9 cellular contexts compared by ENCODE assay signal in genomic region chr9:35001803-35002502, GRCh38. TPM values are rescaled to one million over a fixed set of nuclear protein-coding genes. Genes with fewer than 3 reads are reported as not detected.
A peak's percentile ranks its signal among the peaks of the same experiment; 100 is the strongest.
DNase-seq lines count a peak whose midpoint lies in the region; FAIRE-seq and TF ChIP-seq lines count a peak whose summit lies in the region.
"Had no signal": no experiment of that assay in that cellular context is flagged by ENCODE, and none has a peak within 500 bp of the region (broad histone marks: within the 10 kb centered on the region; RNA-seq: fewer than 3 reads in every experiment).

No MANE protein-coding gene starts in this region.

- peak; percentile 25 for DNase-seq in EH (ENCODE audit: low read depth)
- DNase-seq in GM20000 (ENCODE audit: low spot score): peak; percentile 23
- no peak for DNase-seq in activated T-helper 1 cell treated with anti-CD3 and anti-CD28 coated beads, Interleukin-12 subunit alpha, Interleukin-12 subunit beta, Interleukin-2, Interleukin-4 antibody, amounts not matched to agents 30 ng/mL and 10 ng/mL and 1 ng/mL, durations not matched to agents 14 hours and 24 hours and 36 hours (ENCODE audit: low spot score)
- peak; percentile 91 for DNase-seq in kidney tubule cell (ENCODE audit: low spot score)
- DNase-seq in HTR-8/SVneo (ENCODE audit: insufficient read length, low spot score): no peak
- no peak for DNase-seq in GOT3 (lab: John Stamatoyannopoulos, UW)
- DNase-seq in AML-193 (lab: John Stamatoyannopoulos, UW): no peak
- DNase-seq: aorta, occipital lobe had no signal

- H3K36me3 Mint-ChIP-seq in activated T-helper 1 cell treated with anti-CD3 and anti-CD28 coated beads, Interleukin-12 subunit alpha, Interleukin-12 subunit beta, Interleukin-2, Interleukin-4 antibody, amounts not matched to agents 30 ng/mL and 10 ng/mL and 1 ng/mL, durations not matched to agents 14 hours and 24 hours and 36 hours (ENCODE audit: low read depth): peaks cover 12% of the 10 kb centered on the region

- no peaks in the 10 kb centered on the region for H3K27me3 Mint-ChIP-seq in activated T-helper 1 cell treated with anti-CD3 and anti-CD28 coated beads, Interleukin-12 subunit alpha, Interleukin-12 subunit beta, Interleukin-2, Interleukin-4 antibody, amounts not matched to agents 30 ng/mL and 10 ng/mL and 1 ng/mL, durations not matched to agents 14 hours and 24 hours and 36 hours (ENCODE audit: insufficient read depth)

- H3K9me3 Mint-ChIP-seq in activated T-helper 1 cell treated with anti-CD3 and anti-CD28 coated beads, Interleukin-12 subunit alpha, Interleukin-12 subunit beta, Interleukin-2, Interleukin-4 antibody, amounts not matched to agents 30 ng/mL and 10 ng/mL and 1 ng/mL, durations not matched to agents 14 hours and 24 hours and 36 hours: no peaks in the 10 kb centered on the region

- H3K27ac Mint-ChIP-seq in activated T-helper 1 cell treated with anti-CD3 and anti-CD28 coated beads, Interleukin-12 subunit alpha, Interleukin-12 subunit beta, Interleukin-2, Interleukin-4 antibody, amounts not matched to agents 30 ng/mL and 10 ng/mL and 1 ng/mL, durations not matched to agents 14 hours and 24 hours and 36 hours: peak overlapping the region; percentile 73

- intact Hi-C loops in activated T-helper 1 cell treated with anti-CD3 and anti-CD28 coated beads, Interleukin-12 subunit alpha, Interleukin-12 subunit beta, Interleukin-2, Interleukin-4 antibody, amounts not matched to agents 30 ng/mL and 10 ng/mL and 1 ng/mL, durations not matched to agents 14 hours and 24 hours and 36 hours (cut with micrococcal nuclease): loop anchor here (1.0 kb wide), 1 partner anchor 13 kb away; the partner anchor contains the start of gene DNAJB5

- TF ChIP-seq CTCF in GM20000 (IDR thresholded peaks at IDR 0.05; ENCODE audit: extremely low read depth, missing control alignments): no peak

- H3K4me1 Mint-ChIP-seq in activated T-helper 1 cell treated with anti-CD3 and anti-CD28 coated beads, Interleukin-12 subunit alpha, Interleukin-12 subunit beta, Interleukin-2, Interleukin-4 antibody, amounts not matched to agents 30 ng/mL and 10 ng/mL and 1 ng/mL, durations not matched to agents 14 hours and 24 hours and 36 hours (ENCODE audit: low read depth): peaks cover 39% of the 10 kb centered on the region

- no peak for FAIRE-seq in HTR-8/SVneo (lab: Jason Lieb, UNC)

- peak overlapping the region; percentile 43 for H3K4me3 Mint-ChIP-seq in activated T-helper 1 cell treated with anti-CD3 and anti-CD28 coated beads, Interleukin-12 subunit alpha, Interleukin-12 subunit beta, Interleukin-2, Interleukin-4 antibody, amounts not matched to agents 30 ng/mL and 10 ng/mL and 1 ng/mL, durations not matched to agents 14 hours and 24 hours and 36 hours

RNA-seq across cellular contexts. Expression of gene DNAJB5, which starts 12.4 kb away (rescaled TPM):
- 5.3 and 6.0 TPM in 2 replicates for total RNA-seq in activated T-helper 1 cell treated with anti-CD3 and anti-CD28 coated beads, Interleukin-12 subunit alpha, Interleukin-12 subunit beta, Interleukin-2, Interleukin-4 antibody, amounts not matched to agents 30 ng/mL and 10 ng/mL and 1 ng/mL, durations not matched to agents 14 hours and 24 hours and 36 hours

RNA-seq across cellular contexts. Expression of gene PHF24, which starts 43.9 kb away (rescaled TPM):
- total RNA-seq in activated T-helper 1 cell treated with anti-CD3 and anti-CD28 coated beads, Interleukin-12 subunit alpha, Interleukin-12 subunit beta, Interleukin-2, Interleukin-4 antibody, amounts not matched to agents 30 ng/mL and 10 ng/mL and 1 ng/mL, durations not matched to agents 14 hours and 24 hours and 36 hours: 0.08 and 0.12 TPM in 2 replicates

Comparison
In these comparisons a context has a peak if more than half of its experiments do, and no peak if none do; other contexts are left out.
1. DNase-seq: peak in EH (single experiment), GM20000 (single experiment) and kidney tubule cell (single experiment); none in activated T-helper 1 cell treated with anti-CD3 and anti-CD28 coated beads, Interleukin-12 subunit alpha, Interleukin-12 subunit beta, Interleukin-2, Interleukin-4 antibody, amounts not matched to agents 30 ng/mL and 10 ng/mL and 1 ng/mL, durations not matched to agents 14 hours and 24 hours and 36 hours (single experiment), HTR-8/SVneo (single experiment), GOT3 (single experiment) and AML-193 (0 of 2).